ENCODE assay signal across 23 cellular contexts in the genomic region with DNA sequence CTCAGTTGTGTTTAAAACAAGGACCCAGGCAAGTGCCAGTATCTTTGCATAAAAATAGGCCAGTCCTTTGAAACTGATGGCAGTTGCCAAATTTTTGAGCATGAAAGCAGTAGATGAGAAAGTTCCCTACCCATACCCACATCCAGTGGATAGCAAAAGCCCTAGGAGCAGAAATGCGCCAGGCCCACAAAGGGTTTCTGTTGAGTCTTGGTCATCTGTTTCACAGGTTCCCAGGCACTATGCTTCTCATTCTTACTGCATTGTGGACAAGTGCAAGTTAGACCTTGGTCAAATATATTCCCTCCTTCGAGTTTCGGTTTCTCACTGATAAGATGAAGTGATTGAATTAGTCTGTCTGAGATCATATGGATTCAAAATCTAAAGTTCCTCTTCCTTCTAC.
DNase-seq lines count a peak whose midpoint lies in the region; ATAC-seq and TF ChIP-seq lines count a peak whose summit lies in the region.
"Had no signal": no experiment of that assay in that cellular context is flagged by ENCODE, and none has a peak within 500 bp of the region (broad histone marks: within the 10 kb centered on the region; RNA-seq: fewer than 3 reads in every experiment).

No MANE protein-coding gene starts in this region.

- H3K4me3 ChIP-seq in tibial nerve: no peak overlapping the region
- H3K4me3 ChIP-seq: colonic mucosa had no signal

- H3K9me3 ChIP-seq in tibial nerve: no peaks in the 10 kb centered on the region
- H3K9me3 ChIP-seq: colonic mucosa had no signal

- no peak overlapping the region for H3K4me3 Mint-ChIP-seq in activated T-cell treated with anti-CD3 and anti-CD28 coated beads, Interleukin-2, amount 50 U/mL, for 24 hours
- H3K4me3 Mint-ChIP-seq: activated naive CD8-positive, alpha-beta T cell; activated T-cell treated with anti-CD3 and anti-CD28 coated beads, Interleukin-2, amount 50 U/mL, for 4 hours; brain; H9; natural killer cell treated with Interleukin-12 subunit alpha and Interleukin-12 subunit beta and Interleukin-15 and Interleukin-18, amount 100 ng/mL, for 72 hours had no signal

- WGBS in tibial nerve, 2 donors: 95 to 96% methylated on average over 3 of the region's 3 CpGs

- no peaks in the 10 kb centered on the region for H3K9me3 Mint-ChIP-seq in activated T-cell treated with anti-CD3 and anti-CD28 coated beads, Interleukin-2, amount 50 U/mL, for 24 hours
- H3K9me3 Mint-ChIP-seq: activated T-cell treated with anti-CD3 and anti-CD28 coated beads, Interleukin-2, amount 50 U/mL, for 4 hours; brain had no signal

- no peaks in the 10 kb centered on the region for H3K4me1 Mint-ChIP-seq in activated T-cell treated with anti-CD3 and anti-CD28 coated beads, Interleukin-2, amount 50 U/mL, for 24 hours (ENCODE audit: low read depth)

- no peak for TF ChIP-seq EP300 in tibial nerve (IDR thresholded peaks at IDR 0.05)

- TF ChIP-seq POLR2A in erythroblast (IDR thresholded peaks at IDR 0.05; ENCODE audit: low read length): no peak
- no peak for TF ChIP-seq POLR2A in tibial nerve (IDR thresholded peaks at IDR 0.05)

- H3K27ac Mint-ChIP-seq in activated T-cell treated with anti-CD3 and anti-CD28 coated beads, Interleukin-2, amount 50 U/mL, for 24 hours: no peak overlapping the region
- H3K27ac Mint-ChIP-seq: activated naive CD8-positive, alpha-beta T cell; brain had no signal

- TF ChIP-seq CTCF in tibial nerve (IDR thresholded peaks at IDR 0.05): no peak

- no peaks in the 10 kb centered on the region for H3K27me3 ChIP-seq in tibial nerve
- H3K27me3 ChIP-seq: colonic mucosa had no signal

- DNase-seq in erythroblast (lab: John Stamatoyannopoulos, UW) (peak; percentile 13 to 22), tibial nerve (ENCODE audit: low spot score in 2 of 2) (no peak), D341Med (ENCODE audit: low spot score) (no peak)
- no peak for DNase-seq in activated T-cell treated with anti-CD3 and anti-CD28 coated beads, Interleukin-2, amount 50 U/mL, for 24 hours
- DNase-seq: activated T-cell treated with anti-CD3 and anti-CD28 coated beads, Interleukin-2, amount 50 U/mL, for 4 hours; colonic mucosa; H9; hippocampal formation; KBM-7; mesendoderm; NCI-H1105; NCI-H2171 treated with DMSO at 0.1 percent for 48 hours; NCI-H774; posterior cingulate gyrus; stimulated activated CD4-positive, alpha-beta T cell treated with anti-CD3 and anti-CD28 coated beads, Interleukin-4, amount 100 ng/mL, for 4 hours; stimulated activated CD8-positive, alpha-beta memory T cell treated with anti-CD3 and anti-CD28 coated beads, Interleukin-4, amount 100 ng/mL, for 48 hours had no signal

- no peaks in the 10 kb centered on the region for H3K36me3 ChIP-seq in tibial nerve
- H3K36me3 ChIP-seq: colonic mucosa had no signal

- H3K27me3 Mint-ChIP-seq in activated T-cell treated with anti-CD3 and anti-CD28 coated beads, Interleukin-2, amount 50 U/mL, for 24 hours: no peaks in the 10 kb centered on the region
- H3K27me3 Mint-ChIP-seq: activated naive CD8-positive, alpha-beta T cell; natural killer cell treated with Interleukin-12 subunit alpha and Interleukin-12 subunit beta and Interleukin-15 and Interleukin-18, amount 100 ng/mL, for 72 hours had no signal

- H3K27ac ChIP-seq in tibial nerve: no peak overlapping the region
- H3K27ac ChIP-seq: colonic mucosa, RWPE1 had no signal

- no peaks in the 10 kb centered on the region for H3K36me3 Mint-ChIP-seq in activated T-cell treated with anti-CD3 and anti-CD28 coated beads, Interleukin-2, amount 50 U/mL, for 24 hours (ENCODE audit: low read depth)
- H3K36me3 Mint-ChIP-seq: activated naive CD8-positive, alpha-beta T cell; brain had no signal

- peaks cover 0 to 12% (median 2%) of the 10 kb centered on the region in 4 donors for H3K4me1 ChIP-seq in tibial nerve
- H3K4me1 ChIP-seq: colonic mucosa had no signal

- peak; percentile 83 for ATAC-seq in GM18511 (IDR thresholded peaks at IDR 0.05; ENCODE audit: unreplicated experiment)
- peak; percentile 58 for ATAC-seq in GM21381 (IDR thresholded peaks at IDR 0.05; ENCODE audit: unreplicated experiment)
- peak; percentile 50 for ATAC-seq in HG03108 (IDR thresholded peaks at IDR 0.05; ENCODE audit: unreplicated experiment)
- ATAC-seq: activated T-cell treated with anti-CD3 and anti-CD28 coated beads, Interleukin-2, amount 50 U/mL, for 4 hours; natural killer cell treated with Interleukin-12 subunit alpha and Interleukin-12 subunit beta and Interleukin-15 and Interleukin-18, amount 100 ng/mL, for 72 hours had no signal

Comparison
In these comparisons a context has a peak if more than half of its experiments do, and no peak if none do; other contexts are left out.
1. DNase-seq: peak in erythroblast (2 of 2); none in tibial nerve (0 of 2), D341Med (single experiment) and activated T-cell treated with anti-CD3 and anti-CD28 coated beads, Interleukin-2, amount 50 U/mL, for 24 hours (single experiment).
2. Peak in every context shown above with its lines, with median percentiles within 50 percentile points of each other: ATAC-seq.